Comparison of ENCODE assay signal across 1 cellular context in the genomic region with DNA sequence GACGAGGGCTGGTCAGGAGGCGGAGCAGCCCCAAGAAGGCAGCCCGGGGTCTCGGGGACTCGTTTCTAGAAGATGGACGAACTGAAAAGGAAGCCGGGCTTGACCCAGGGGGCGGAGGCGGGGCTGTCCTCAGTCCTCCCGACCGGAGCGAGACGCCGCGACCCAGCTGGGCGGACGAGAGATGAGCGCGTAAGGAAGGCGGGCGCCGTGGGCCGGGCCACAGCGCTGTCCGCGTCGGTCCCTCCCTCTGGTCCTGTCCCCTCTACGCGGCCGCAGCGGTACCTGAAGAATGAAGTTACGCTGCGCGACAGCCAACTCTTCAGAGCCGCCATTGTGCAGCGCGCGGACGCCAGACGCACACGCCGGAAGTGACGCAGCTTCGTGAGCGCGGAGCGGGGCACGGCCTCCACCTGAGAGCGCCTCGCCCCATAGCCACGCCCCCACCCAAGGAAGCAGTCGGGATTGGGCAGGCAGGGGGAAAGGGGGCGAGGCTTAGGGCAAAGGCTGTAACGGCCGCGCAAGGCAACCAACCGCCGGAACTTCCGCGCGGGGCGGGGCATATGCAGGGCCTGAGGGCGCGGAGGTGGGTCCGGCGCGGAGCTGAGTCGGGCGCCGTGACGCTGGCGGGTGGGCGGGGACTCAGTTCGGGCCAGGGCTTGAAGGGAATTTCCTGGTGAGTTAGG.
A peak's percentile ranks its signal among the peaks of the same experiment; 100 is the strongest.
TF ChIP-seq lines count a peak whose summit lies in the region.

TSS of gene DIABLO (minus strand) at position 370 of the 683 bp plus-strand sequence. CDS start at position 332, 38 bp downstream.

TF ChIP-seq in GM12878, 131 proteins besides CTCF, POLR2A, EP300 and RAD21 (continued from another document and continues in another):
- TF ChIP-seq, protein P1, sequence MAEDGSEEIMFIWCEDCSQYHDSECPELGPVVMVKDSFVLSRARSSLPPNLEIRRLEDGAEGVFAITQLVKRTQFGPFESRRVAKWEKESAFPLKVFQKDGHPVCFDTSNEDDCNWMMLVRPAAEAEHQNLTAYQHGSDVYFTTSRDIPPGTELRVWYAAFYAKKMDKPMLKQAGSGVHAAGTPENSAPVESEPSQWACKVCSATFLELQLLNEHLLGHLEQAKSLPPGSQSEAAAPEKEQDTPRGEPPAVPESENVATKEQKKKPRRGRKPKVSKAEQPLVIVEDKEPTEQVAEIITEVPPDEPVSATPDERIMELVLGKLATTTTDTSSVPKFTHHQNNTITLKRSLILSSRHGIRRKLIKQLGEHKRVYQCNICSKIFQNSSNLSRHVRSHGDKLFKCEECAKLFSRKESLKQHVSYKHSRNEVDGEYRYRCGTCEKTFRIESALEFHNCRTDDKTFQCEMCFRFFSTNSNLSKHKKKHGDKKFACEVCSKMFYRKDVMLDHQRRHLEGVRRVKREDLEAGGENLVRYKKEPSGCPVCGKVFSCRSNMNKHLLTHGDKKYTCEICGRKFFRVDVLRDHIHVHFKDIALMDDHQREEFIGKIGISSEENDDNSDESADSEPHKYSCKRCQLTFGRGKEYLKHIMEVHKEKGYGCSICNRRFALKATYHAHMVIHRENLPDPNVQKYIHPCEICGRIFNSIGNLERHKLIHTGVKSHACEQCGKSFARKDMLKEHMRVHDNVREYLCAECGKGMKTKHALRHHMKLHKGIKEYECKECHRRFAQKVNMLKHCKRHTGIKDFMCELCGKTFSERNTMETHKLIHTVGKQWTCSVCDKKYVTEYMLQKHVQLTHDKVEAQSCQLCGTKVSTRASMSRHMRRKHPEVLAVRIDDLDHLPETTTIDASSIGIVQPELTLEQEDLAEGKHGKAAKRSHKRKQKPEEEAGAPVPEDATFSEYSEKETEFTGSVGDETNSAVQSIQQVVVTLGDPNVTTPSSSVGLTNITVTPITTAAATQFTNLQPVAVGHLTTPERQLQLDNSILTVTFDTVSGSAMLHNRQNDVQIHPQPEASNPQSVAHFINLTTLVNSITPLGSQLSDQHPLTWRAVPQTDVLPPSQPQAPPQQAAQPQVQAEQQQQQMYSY (CRISPR knock-in tag; IDR thresholded peaks at IDR 0.05), result no peak
- peak; percentile 61; the same call in 1 of the 2 replicates for TF ChIP-seq GATAD2B (conservative IDR thresholded peaks at IDR 0.05; ENCODE audit: low read depth)
- TF ChIP-seq NKRF (conservative IDR thresholded peaks at IDR 0.05), result peak; percentile 89
- TF ChIP-seq RUNX3 (IDR thresholded peaks at IDR 0.05; ENCODE audit: low read length), result no peak; the same call in 1 of the 2 replicates
- TF ChIP-seq NFYA (IDR thresholded peaks at IDR 0.05; ENCODE audit: borderline replicate concordance, low read depth, low read length), result no peak
- peak; percentile 95 for TF ChIP-seq LARP7 (IDR thresholded peaks at IDR 0.05)
- no peak for TF ChIP-seq SUZ12 (IDR thresholded peaks at IDR 0.05; ENCODE audit: unreplicated experiment)
- TF ChIP-seq, protein P2, sequence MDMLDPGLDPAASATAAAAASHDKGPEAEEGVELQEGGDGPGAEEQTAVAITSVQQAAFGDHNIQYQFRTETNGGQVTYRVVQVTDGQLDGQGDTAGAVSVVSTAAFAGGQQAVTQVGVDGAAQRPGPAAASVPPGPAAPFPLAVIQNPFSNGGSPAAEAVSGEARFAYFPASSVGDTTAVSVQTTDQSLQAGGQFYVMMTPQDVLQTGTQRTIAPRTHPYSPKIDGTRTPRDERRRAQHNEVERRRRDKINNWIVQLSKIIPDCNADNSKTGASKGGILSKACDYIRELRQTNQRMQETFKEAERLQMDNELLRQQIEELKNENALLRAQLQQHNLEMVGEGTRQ (IDR thresholded peaks at IDR 0.05; ENCODE audit: borderline replicate concordance, low read depth, low read length), result no peak
- peak; percentile 91 for TF ChIP-seq NR2F1 (conservative IDR thresholded peaks at IDR 0.05)
- TF ChIP-seq POU2F2 (IDR thresholded peaks at IDR 0.05; ENCODE audit: borderline replicate concordance, low read depth, low read length), result peak; percentile 84
- TF ChIP-seq, protein P3, sequence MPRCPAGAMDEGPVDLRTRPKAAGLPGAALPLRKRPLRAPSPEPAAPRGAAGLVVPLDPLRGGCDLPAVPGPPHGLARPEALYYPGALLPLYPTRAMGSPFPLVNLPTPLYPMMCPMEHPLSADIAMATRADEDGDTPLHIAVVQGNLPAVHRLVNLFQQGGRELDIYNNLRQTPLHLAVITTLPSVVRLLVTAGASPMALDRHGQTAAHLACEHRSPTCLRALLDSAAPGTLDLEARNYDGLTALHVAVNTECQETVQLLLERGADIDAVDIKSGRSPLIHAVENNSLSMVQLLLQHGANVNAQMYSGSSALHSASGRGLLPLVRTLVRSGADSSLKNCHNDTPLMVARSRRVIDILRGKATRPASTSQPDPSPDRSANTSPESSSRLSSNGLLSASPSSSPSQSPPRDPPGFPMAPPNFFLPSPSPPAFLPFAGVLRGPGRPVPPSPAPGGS (IDR thresholded peaks at IDR 0.05; ENCODE audit: borderline replicate concordance, insufficient read depth, low read depth, low read length, poor library complexity, severe bottlenecking), result peak; percentile 55
- TF ChIP-seq ELK1 (IDR thresholded peaks at IDR 0.05; ENCODE audit: low read depth, low read length), result peak; percentile 94
- TF ChIP-seq BRCA1 (IDR thresholded peaks at IDR 0.05; ENCODE audit: low read depth, low read length), result no peak
- no peak for TF ChIP-seq FOXM1 (IDR thresholded peaks at IDR 0.05; ENCODE audit: low read depth, low read length)
- no peak for TF ChIP-seq IRF4 (IDR thresholded peaks at IDR 0.05; ENCODE audit: low read depth, low read length)
- TF ChIP-seq, protein P4, sequence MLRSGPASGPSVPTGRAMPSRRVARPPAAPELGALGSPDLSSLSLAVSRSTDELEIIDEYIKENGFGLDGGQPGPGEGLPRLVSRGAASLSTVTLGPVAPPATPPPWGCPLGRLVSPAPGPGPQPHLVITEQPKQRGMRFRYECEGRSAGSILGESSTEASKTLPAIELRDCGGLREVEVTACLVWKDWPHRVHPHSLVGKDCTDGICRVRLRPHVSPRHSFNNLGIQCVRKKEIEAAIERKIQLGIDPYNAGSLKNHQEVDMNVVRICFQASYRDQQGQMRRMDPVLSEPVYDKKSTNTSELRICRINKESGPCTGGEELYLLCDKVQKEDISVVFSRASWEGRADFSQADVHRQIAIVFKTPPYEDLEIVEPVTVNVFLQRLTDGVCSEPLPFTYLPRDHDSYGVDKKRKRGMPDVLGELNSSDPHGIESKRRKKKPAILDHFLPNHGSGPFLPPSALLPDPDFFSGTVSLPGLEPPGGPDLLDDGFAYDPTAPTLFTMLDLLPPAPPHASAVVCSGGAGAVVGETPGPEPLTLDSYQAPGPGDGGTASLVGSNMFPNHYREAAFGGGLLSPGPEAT (IDR thresholded peaks at IDR 0.05; ENCODE audit: low read depth), result peak; percentile 97
- no peak for TF ChIP-seq USF1 (IDR thresholded peaks at IDR 0.05; ENCODE audit: borderline replicate concordance, extremely low read length, insufficient read depth, low read depth, low read length)
- TF ChIP-seq PKNOX1 (IDR thresholded peaks at IDR 0.05), result peak; percentile 91
- peak; percentile 67 for TF ChIP-seq HDAC6 (IDR thresholded peaks at IDR 0.05; ENCODE audit: unreplicated experiment)
- peak; percentile 86 for TF ChIP-seq GABPA (IDR thresholded peaks at IDR 0.05; ENCODE audit: low read depth)
- peak; percentile 97 for TF ChIP-seq TAF1 (IDR thresholded peaks at IDR 0.05; ENCODE audit: borderline replicate concordance, low read depth, low read length)
- TF ChIP-seq, protein P5, sequence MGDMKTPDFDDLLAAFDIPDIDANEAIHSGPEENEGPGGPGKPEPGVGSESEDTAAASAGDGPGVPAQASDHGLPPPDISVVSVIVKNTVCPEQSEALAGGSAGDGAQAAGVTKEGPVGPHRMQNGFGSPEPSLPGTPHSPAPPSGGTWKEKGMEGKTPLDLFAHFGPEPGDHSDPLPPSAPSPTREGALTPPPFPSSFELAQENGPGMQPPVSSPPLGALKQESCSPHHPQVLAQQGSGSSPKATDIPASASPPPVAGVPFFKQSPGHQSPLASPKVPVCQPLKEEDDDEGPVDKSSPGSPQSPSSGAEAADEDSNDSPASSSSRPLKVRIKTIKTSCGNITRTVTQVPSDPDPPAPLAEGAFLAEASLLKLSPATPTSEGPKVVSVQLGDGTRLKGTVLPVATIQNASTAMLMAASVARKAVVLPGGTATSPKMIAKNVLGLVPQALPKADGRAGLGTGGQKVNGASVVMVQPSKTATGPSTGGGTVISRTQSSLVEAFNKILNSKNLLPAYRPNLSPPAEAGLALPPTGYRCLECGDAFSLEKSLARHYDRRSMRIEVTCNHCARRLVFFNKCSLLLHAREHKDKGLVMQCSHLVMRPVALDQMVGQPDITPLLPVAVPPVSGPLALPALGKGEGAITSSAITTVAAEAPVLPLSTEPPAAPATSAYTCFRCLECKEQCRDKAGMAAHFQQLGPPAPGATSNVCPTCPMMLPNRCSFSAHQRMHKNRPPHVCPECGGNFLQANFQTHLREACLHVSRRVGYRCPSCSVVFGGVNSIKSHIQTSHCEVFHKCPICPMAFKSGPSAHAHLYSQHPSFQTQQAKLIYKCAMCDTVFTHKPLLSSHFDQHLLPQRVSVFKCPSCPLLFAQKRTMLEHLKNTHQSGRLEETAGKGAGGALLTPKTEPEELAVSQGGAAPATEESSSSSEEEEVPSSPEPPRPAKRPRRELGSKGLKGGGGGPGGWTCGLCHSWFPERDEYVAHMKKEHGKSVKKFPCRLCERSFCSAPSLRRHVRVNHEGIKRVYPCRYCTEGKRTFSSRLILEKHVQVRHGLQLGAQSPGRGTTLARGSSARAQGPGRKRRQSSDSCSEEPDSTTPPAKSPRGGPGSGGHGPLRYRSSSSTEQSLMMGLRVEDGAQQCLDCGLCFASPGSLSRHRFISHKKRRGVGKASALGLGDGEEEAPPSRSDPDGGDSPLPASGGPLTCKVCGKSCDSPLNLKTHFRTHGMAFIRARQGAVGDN (IDR thresholded peaks at IDR 0.05), result peak; percentile 46; the same call in 1 of the 2 replicates
- peak in 1 of 2 experiments; percentile 90; a peak in 1 of 3 replicates for TF ChIP-seq EGR1 (IDR thresholded peaks at IDR 0.05; ENCODE audit: borderline replicate concordance in 1 of 2, low read depth in 2 of 2, low read length in 2 of 2)
- no peak for TF ChIP-seq ATF7 (IDR thresholded peaks at IDR 0.05; ENCODE audit: low read depth)
- no peak for TF ChIP-seq MYC (IDR thresholded peaks at IDR 0.05; ENCODE audit: insufficient read depth, insufficient read length, insufficient replicate concordance, low read length, severe bottlenecking)
- TF ChIP-seq, protein P6, sequence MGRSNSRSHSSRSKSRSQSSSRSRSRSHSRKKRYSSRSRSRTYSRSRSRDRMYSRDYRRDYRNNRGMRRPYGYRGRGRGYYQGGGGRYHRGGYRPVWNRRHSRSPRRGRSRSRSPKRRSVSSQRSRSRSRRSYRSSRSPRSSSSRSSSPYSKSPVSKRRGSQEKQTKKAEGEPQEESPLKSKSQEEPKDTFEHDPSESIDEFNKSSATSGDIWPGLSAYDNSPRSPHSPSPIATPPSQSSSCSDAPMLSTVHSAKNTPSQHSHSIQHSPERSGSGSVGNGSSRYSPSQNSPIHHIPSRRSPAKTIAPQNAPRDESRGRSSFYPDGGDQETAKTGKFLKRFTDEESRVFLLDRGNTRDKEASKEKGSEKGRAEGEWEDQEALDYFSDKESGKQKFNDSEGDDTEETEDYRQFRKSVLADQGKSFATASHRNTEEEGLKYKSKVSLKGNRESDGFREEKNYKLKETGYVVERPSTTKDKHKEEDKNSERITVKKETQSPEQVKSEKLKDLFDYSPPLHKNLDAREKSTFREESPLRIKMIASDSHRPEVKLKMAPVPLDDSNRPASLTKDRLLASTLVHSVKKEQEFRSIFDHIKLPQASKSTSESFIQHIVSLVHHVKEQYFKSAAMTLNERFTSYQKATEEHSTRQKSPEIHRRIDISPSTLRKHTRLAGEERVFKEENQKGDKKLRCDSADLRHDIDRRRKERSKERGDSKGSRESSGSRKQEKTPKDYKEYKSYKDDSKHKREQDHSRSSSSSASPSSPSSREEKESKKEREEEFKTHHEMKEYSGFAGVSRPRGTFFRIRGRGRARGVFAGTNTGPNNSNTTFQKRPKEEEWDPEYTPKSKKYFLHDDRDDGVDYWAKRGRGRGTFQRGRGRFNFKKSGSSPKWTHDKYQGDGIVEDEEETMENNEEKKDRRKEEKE (IDR thresholded peaks at IDR 0.05), result no peak
- no peak; a peak in 1 of 4 replicates for TF ChIP-seq IKZF2 (IDR thresholded peaks at IDR 0.05)
- no peak for TF ChIP-seq ASH2L (IDR thresholded peaks at IDR 0.05; ENCODE audit: borderline replicate concordance, low read depth)
- no peak for TF ChIP-seq PAX8 (IDR thresholded peaks at IDR 0.05)
- no peak for TF ChIP-seq STAT3 (IDR thresholded peaks at IDR 0.05; ENCODE audit: low read depth, low read length)
- TF ChIP-seq ZNF384 (IDR thresholded peaks at IDR 0.05; ENCODE audit: borderline replicate concordance, low read depth, low read length), result no peak
